Comparison of ENCODE assay signal across 8 cellular contexts in the genomic region with DNA sequence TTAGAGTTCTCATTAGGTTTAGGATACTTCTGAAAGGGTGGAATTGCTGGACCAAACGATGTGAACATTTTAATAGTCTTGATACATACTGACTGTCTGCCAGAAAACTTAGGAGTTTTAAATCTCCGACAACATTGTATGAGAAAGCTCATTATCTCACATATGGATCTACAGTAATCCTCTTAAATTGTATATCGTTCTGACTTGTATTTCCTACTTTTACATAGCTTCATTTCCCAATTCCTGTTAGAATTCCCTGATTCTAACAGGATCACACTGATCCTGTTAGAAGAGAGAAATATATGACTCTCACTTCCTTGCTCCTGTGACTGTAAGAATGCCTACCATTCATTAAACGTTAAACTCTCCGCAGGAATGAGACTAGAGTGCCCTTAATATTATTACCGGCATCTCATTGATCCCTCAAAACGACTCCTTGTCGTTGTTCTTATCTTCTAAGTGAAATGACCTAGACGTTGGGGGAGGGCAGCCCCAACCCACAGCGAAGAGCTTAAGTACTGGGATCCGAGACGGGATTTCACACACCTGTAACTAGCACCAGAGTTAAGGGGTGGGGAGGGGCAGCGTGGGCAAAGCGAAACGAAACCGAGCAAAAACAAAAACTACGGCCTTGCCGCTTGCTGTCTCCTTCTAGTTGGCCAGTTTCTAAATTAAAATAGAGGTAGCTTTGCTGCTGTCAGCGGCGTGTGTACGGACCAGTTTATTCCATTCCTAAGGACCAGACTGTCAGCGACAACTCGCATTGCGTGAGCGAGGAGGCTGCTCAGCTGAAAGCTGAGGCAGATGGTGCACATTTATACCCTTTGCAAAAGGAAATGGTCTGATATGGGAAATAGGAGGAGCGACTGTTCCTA. TPM values are rescaled to one million over a fixed set of nuclear protein-coding genes. Genes with fewer than 3 reads are reported as not detected.
DNase-seq lines count a peak whose midpoint lies in the region; ATAC-seq and TF ChIP-seq lines count a peak whose summit lies in the region.

No MANE protein-coding gene starts in this region.

- peak; percentile 2 for DNase-seq in AG08395 (ENCODE audit: low spot score)
- DNase-seq in GM13977 (ENCODE audit: low spot score): peak; percentile 6
- DNase-seq in NCI-H524 treated with DMSO at 0.1 percent for 48 hours (lab: John Stamatoyannopoulos, UW): peak; percentile 25
- no peak for DNase-seq in MCF 10A (ENCODE audit: unreplicated experiment)
- DNase-seq in kidney tubule cell (ENCODE audit: low spot score): peak; percentile 65
- DNase-seq in stimulated activated naive B cell treated with anti-CD40 and anti-IgM and Interleukin-4, amounts not matched to agents 10 μg/mL and 1 μg/mL and 100 μg/mL, for 72 hours: no peak
- DNase-seq in cortex of kidney (lab: John Stamatoyannopoulos, UW): no peak

- POLR2A ChIA-PET in MCF 10A (lab: Yijun Ruan, JAX): interaction anchor here (0.6 to 3.4 kb wide), 26 partner anchors 11 to 1270 kb away, joined by 3 to 25 read pairs (median 4); partner anchors contain the start of gene VWDE

- BruUV-seq in MCF 10A (replicated peaks; lab: Mats Ljungman, UMichigan): TSS peak; percentile 95

- peak; percentile 35 for ATAC-seq in HG02840 (IDR thresholded peaks at IDR 0.05; ENCODE audit: low FRiP score, unreplicated experiment)
- ATAC-seq in stimulated activated naive B cell treated with anti-CD40 and anti-IgM and Interleukin-4, amounts not matched to agents 10 μg/mL and 1 μg/mL and 100 μg/mL, for 72 hours (replicated peaks): peak; percentile 44 to 46

- H3K27me3 Mint-ChIP-seq in MCF 10A (ENCODE audit: insufficient read depth, unreplicated experiment): peaks cover 31% of the 10 kb centered on the region
- H3K27me3 Mint-ChIP-seq in stimulated activated naive B cell treated with anti-CD40 and anti-IgM and Interleukin-4, amounts not matched to agents 10 μg/mL and 1 μg/mL and 100 μg/mL, for 72 hours: peaks cover 17 to 18% of the 10 kb centered on the region in 2 donors

- intact Hi-C loops in MCF 10A (cut with micrococcal nuclease): loop anchor here (1.0 to 2.0 kb wide), 2 partner anchors 112 to 143 kb away; no protein-coding TSS in a partner anchor

- peak overlapping the region; percentile 84 for H3K27ac Mint-ChIP-seq in MCF 10A (ENCODE audit: low read depth, unreplicated experiment)
- H3K27ac Mint-ChIP-seq in stimulated activated naive B cell treated with anti-CD40 and anti-IgM and Interleukin-4, amounts not matched to agents 10 μg/mL and 1 μg/mL and 100 μg/mL, for 72 hours: peak overlapping the region; percentile 90

- CTCF ChIA-PET in MCF 10A (lab: Yijun Ruan, JAX): interaction anchor here (0.6 to 2.0 kb wide), 8 partner anchors 13 to 275 kb away, joined by 3 to 8 read pairs (median 4); no protein-coding TSS in a partner anchor

- peaks cover 8% of the 10 kb centered on the region for H3K36me3 Mint-ChIP-seq in MCF 10A (ENCODE audit: insufficient read depth, unreplicated experiment)
- peaks cover 9 to 10% of the 10 kb centered on the region in 2 donors for H3K36me3 Mint-ChIP-seq in stimulated activated naive B cell treated with anti-CD40 and anti-IgM and Interleukin-4, amounts not matched to agents 10 μg/mL and 1 μg/mL and 100 μg/mL, for 72 hours

- H3K4me3 Mint-ChIP-seq in MCF 10A (ENCODE audit: unreplicated experiment): peak overlapping the region; percentile 90
- peak overlapping the region; percentile 92 to 98 for H3K4me3 Mint-ChIP-seq in stimulated activated naive B cell treated with anti-CD40 and anti-IgM and Interleukin-4, amounts not matched to agents 10 μg/mL and 1 μg/mL and 100 μg/mL, for 72 hours

- H3K9me3 Mint-ChIP-seq in MCF 10A (ENCODE audit: unreplicated experiment): no peaks in the 10 kb centered on the region
- H3K9me3 Mint-ChIP-seq in stimulated activated naive B cell treated with anti-CD40 and anti-IgM and Interleukin-4, amounts not matched to agents 10 μg/mL and 1 μg/mL and 100 μg/mL, for 72 hours: no peaks in the 10 kb centered on the region

- in situ Hi-C loops in GM13977 (cut with MboI; ENCODE audit: low pct_unique_long_range_greater_than_20kb, low sequenced_read_pairs, unreplicated experiment): no loop called here

- TF ChIP-seq CTCF in GM13977 (IDR thresholded peaks at IDR 0.05; ENCODE audit: extremely low read depth, insufficient read depth, missing control alignments): no peak
- TF ChIP-seq CTCF in MCF 10A (IDR thresholded peaks at IDR 0.05; ENCODE audit: unreplicated experiment): no peak

- peaks cover 15% of the 10 kb centered on the region for H3K4me1 Mint-ChIP-seq in MCF 10A (ENCODE audit: insufficient read depth, unreplicated experiment)
- peaks cover 9 to 22% of the 10 kb centered on the region in 2 donors for H3K4me1 Mint-ChIP-seq in stimulated activated naive B cell treated with anti-CD40 and anti-IgM and Interleukin-4, amounts not matched to agents 10 μg/mL and 1 μg/mL and 100 μg/mL, for 72 hours

RNA-seq across cellular contexts. Expression of gene TMEM106B, which starts 0.7 kb away (rescaled TPM):
- total RNA-seq in MCF 10A (2022): 33.7 and 41.7 TPM in 2 replicates

Comparison
In these comparisons a context has a peak if more than half of its experiments do, and no peak if none do; other contexts are left out.
1. DNase-seq: peak in AG08395 (single experiment), GM13977 (single experiment), NCI-H524 treated with DMSO at 0.1 percent for 48 hours (single experiment) and kidney tubule cell (single experiment); none in MCF 10A (single experiment), stimulated activated naive B cell treated with anti-CD40 and anti-IgM and Interleukin-4, amounts not matched to agents 10 μg/mL and 1 μg/mL and 100 μg/mL, for 72 hours (single experiment) and cortex of kidney (single experiment).